Comparison of ENCODE assay signal across 1 cellular context in genomic region chr11:911890-912219, GRCh38.
TF ChIP-seq lines count a peak whose summit lies in the region.

No MANE protein-coding gene starts in this region.

TF ChIP-seq in K562, 482 proteins besides CTCF, POLR2A, EP300 and RAD21 (continued from another document):
- TF ChIP-seq THAP12 (CRISPR knock-in tag; IDR thresholded peaks at IDR 0.05) (peak; percentile 64; the same call in 1 of the 2 replicates), SMARCE1 (IDR thresholded peaks at IDR 0.05) (no peak), ZBTB33 (CRISPR knock-in tag; IDR thresholded peaks at IDR 0.05) (peak; percentile 96), NR2C1 (IDR thresholded peaks at IDR 0.05) (peak; percentile 47; the same call in 1 of the 2 replicates), NR2C1 (tag; IDR thresholded peaks at IDR 0.05) (peak; percentile 63)
